1 cellular context compared by ENCODE assay signal in genomic region chr9:37466037-37466709, GRCh38.
TF ChIP-seq lines count a peak whose summit lies in the region.

No MANE protein-coding gene starts in this region.

TF ChIP-seq in HepG2, 621 proteins besides CTCF, POLR2A, EP300 and RAD21 (continued from another document and continues in another):
- TF ChIP-seq ZNF609 (CRISPR knock-in tag; IDR thresholded peaks at IDR 0.05; ENCODE audit: borderline replicate concordance) (0 out of 2 replicates have a peak, but pooled peaks have one; percentile 5), FOXK2 (IDR thresholded peaks at IDR 0.05) (no peak), BRCA1 (CRISPR knock-in tag; IDR thresholded peaks at IDR 0.05) (no peak), ADNP (CRISPR knock-in tag; IDR thresholded peaks at IDR 0.05) (0 out of 2 replicates have a peak, but pooled peaks have one; percentile 64), ZBED4 (CRISPR knock-in tag; IDR thresholded peaks at IDR 0.05; ENCODE audit: borderline replicate concordance) (no peak), GLI4 (CRISPR knock-in tag; IDR thresholded peaks at IDR 0.05; ENCODE audit: borderline replicate concordance) (0 out of 2 replicates have a peak, but pooled peaks have one; percentile 20), ZNF644 (CRISPR knock-in tag; IDR thresholded peaks at IDR 0.05; ENCODE audit: low read depth) (no peak), NONO (IDR thresholded peaks at IDR 0.05) (no peak), NONO (CRISPR knock-in tag; conservative IDR thresholded peaks at IDR 0.05) (no peak), ZKSCAN8 (CRISPR knock-in tag; IDR thresholded peaks at IDR 0.05; ENCODE audit: borderline replicate concordance) (0 out of 2 replicates have a peak, but pooled peaks have one; percentile 40), ZNF710 (CRISPR knock-in tag; IDR thresholded peaks at IDR 0.05; ENCODE audit: borderline replicate concordance) (0 out of 2 replicates have a peak, but pooled peaks have one; percentile 49), ATF3 (CRISPR knock-in tag; IDR thresholded peaks at IDR 0.05) (no peak), ZFY (CRISPR knock-in tag; IDR thresholded peaks at IDR 0.05) (peak; percentile 52; the same call in 1 of the 2 replicates), TBX2 (CRISPR knock-in tag; IDR thresholded peaks at IDR 0.05; ENCODE audit: borderline replicate concordance) (no peak; the same call in 1 of the 2 replicates), THAP8 (CRISPR knock-in tag; IDR thresholded peaks at IDR 0.05; ENCODE audit: borderline replicate concordance) (no peak), FOXC1 (CRISPR knock-in tag; IDR thresholded peaks at IDR 0.05; ENCODE audit: borderline replicate concordance) (no peak), SP4 (CRISPR knock-in tag; IDR thresholded peaks at IDR 0.05) (no peak), ZNF224 (CRISPR knock-in tag; IDR thresholded peaks at IDR 0.05) (peak; percentile 88), SKIL (CRISPR knock-in tag; IDR thresholded peaks at IDR 0.05; ENCODE audit: borderline replicate concordance) (no peak), SETDB1 (CRISPR knock-in tag; IDR thresholded peaks at IDR 0.05; ENCODE audit: borderline replicate concordance) (0 out of 2 replicates have a peak, but pooled peaks have one; percentile 48), ZNF816 (CRISPR knock-in tag; IDR thresholded peaks at IDR 0.05; ENCODE audit: borderline replicate concordance) (peak; percentile 34; the same call in 1 of the 2 replicates), POLR2G (IDR thresholded peaks at IDR 0.05; ENCODE audit: low read depth, low read length) (peak; percentile 82), REL (CRISPR knock-in tag; conservative IDR thresholded peaks at IDR 0.05) (no peak), ZNF230 (CRISPR knock-in tag; IDR thresholded peaks at IDR 0.05) (peak; percentile 68; the same call in 1 of the 2 replicates), POLR2AphosphoS2 (IDR thresholded peaks at IDR 0.05; ENCODE audit: low read depth, low read length) (no peak; the same call in 1 of the 2 replicates), MED13 (CRISPR knock-in tag; IDR thresholded peaks at IDR 0.05) (no peak), ZSCAN9 (CRISPR knock-in tag; IDR thresholded peaks at IDR 0.05; ENCODE audit: borderline replicate concordance) (no peak; the same call in 1 of the 2 replicates), MAFF (IDR thresholded peaks at IDR 0.05; ENCODE audit: low read depth, low read length) (no peak), MTF1 (CRISPR knock-in tag; IDR thresholded peaks at IDR 0.05) (no peak), ONECUT2 (CRISPR knock-in tag; IDR thresholded peaks at IDR 0.05) (no peak), FOXM1 (CRISPR knock-in tag; IDR thresholded peaks at IDR 0.05) (no peak), PRDM10 (CRISPR knock-in tag; IDR thresholded peaks at IDR 0.05; ENCODE audit: low read depth) (no peak), ZMYM4 (CRISPR knock-in tag; IDR thresholded peaks at IDR 0.05) (0 out of 2 replicates have a peak, but pooled peaks have one; percentile 6), MYPOP (CRISPR knock-in tag; IDR thresholded peaks at IDR 0.05) (peak; percentile 55; the same call in 1 of the 2 replicates), ZFP36L2 (CRISPR knock-in tag; IDR thresholded peaks at IDR 0.05) (no peak), ZFAT (CRISPR knock-in tag; conservative IDR thresholded peaks at IDR 0.05) (no peak), NAIF1 (CRISPR knock-in tag; IDR thresholded peaks at IDR 0.05; ENCODE audit: borderline replicate concordance) (peak; percentile 30; the same call in 1 of the 2 replicates), ZNF749 (CRISPR knock-in tag; IDR thresholded peaks at IDR 0.05; ENCODE audit: borderline replicate concordance) (peak; percentile 48; the same call in 1 of the 2 replicates), KDM2A (CRISPR knock-in tag; IDR thresholded peaks at IDR 0.05; ENCODE audit: borderline replicate concordance, low read depth) (no peak; the same call in 1 of the 2 replicates), FOXA3 (CRISPR knock-in tag; IDR thresholded peaks at IDR 0.05) (no peak), GABPA (IDR thresholded peaks at IDR 0.05; ENCODE audit: low read depth, low read length) (no peak), GABPA (CRISPR knock-in tag; IDR thresholded peaks at IDR 0.05; ENCODE audit: low read depth) (no peak), GPBP1L1 (CRISPR knock-in tag; IDR thresholded peaks at IDR 0.05) (no peak)
